9 cellular contexts compared by ENCODE assay signal in genomic region chr15:92908369-92909057, GRCh38. TPM values are rescaled to one million over a fixed set of nuclear protein-coding genes. Genes with fewer than 3 reads are reported as not detected.
DNase-seq lines count a peak whose midpoint lies in the region; ATAC-seq and TF ChIP-seq lines count a peak whose summit lies in the region.
"Had no signal": no experiment of that assay in that cellular context is flagged by ENCODE, and none has a peak within 500 bp of the region (broad histone marks: within the 10 kb centered on the region; RNA-seq: fewer than 3 reads in every experiment).

No MANE protein-coding gene starts in this region.

- H3K9me3 ChIP-seq in right lobe of liver (no peaks in the 10 kb centered on the region), thoracic aorta (no peaks in the 10 kb centered on the region)

- 26% methylated on average over 5 of the region's 8 CpGs for WGBS in right lobe of liver (ENCODE audit: insufficient coverage, low coverage, low lambda C conversion rate, missing lambda C conversion rate)

- POLR2A ChIA-PET in activated naive CD8-positive, alpha-beta T cell treated with anti-CD3 and anti-CD28 coated beads, Interleukin-2, amount 10 ng/mL, durations not matched to agents 7 days and 5 days (lab: Charles Lee) = interaction anchor here (1.1 to 11.5 kb wide), 8 partner anchors 7 to 98 kb away, joined by 3 to 711 read pairs (median 17); partner anchors contain the start of gene CHD2

- H3K4me1 Mint-ChIP-seq in activated CD8-positive, alpha-beta memory T cell treated with anti-CD3 and anti-CD28 coated beads, Interleukin-2, amount 10 ng/mL, durations not matched to agents 7 days and 5 days = peaks cover 81% of the 10 kb centered on the region
- H3K4me1 Mint-ChIP-seq in activated naive CD8-positive, alpha-beta T cell treated with anti-CD3 and anti-CD28 coated beads, Interleukin-2, amount 10 ng/mL, durations not matched to agents 7 days and 5 days = peaks cover 77% of the 10 kb centered on the region

- H3K27me3 ChIP-seq in right lobe of liver (no peaks in the 10 kb centered on the region), thoracic aorta (replicated peaks; ENCODE audit: insufficient read depth) (no peaks in the 10 kb centered on the region)

- no peaks in the 10 kb centered on the region for H3K27me3 Mint-ChIP-seq in activated CD8-positive, alpha-beta memory T cell treated with anti-CD3 and anti-CD28 coated beads, Interleukin-2, amount 10 ng/mL, durations not matched to agents 7 days and 5 days
- H3K27me3 Mint-ChIP-seq in activated naive CD8-positive, alpha-beta T cell treated with anti-CD3 and anti-CD28 coated beads, Interleukin-2, amount 10 ng/mL, durations not matched to agents 7 days and 5 days = no peaks in the 10 kb centered on the region

- H3K27ac ChIP-seq in right lobe of liver = peak overlapping the region; percentile 93 to 99 (median 98)
- H3K27ac ChIP-seq in thoracic aorta = peak overlapping the region; percentile 88 to 98

- H3K4me3 ChIP-seq in right lobe of liver (peak overlapping the region in 1 of 3 donors; percentile 27), thoracic aorta (peak overlapping the region; percentile 21)

- H3K4me1 ChIP-seq in right lobe of liver (peaks cover 0 to 77% (median 19%) of the 10 kb centered on the region in 4 donors), thoracic aorta (ENCODE audit: control insufficient read depth in 1 of 2, low read depth in 2 of 2) (peaks cover 67 to 87% of the 10 kb centered on the region in 2 donors)

- no peak for DNase-seq in activated CD8-positive, alpha-beta memory T cell treated with anti-CD3 and anti-CD28 coated beads, Interleukin-2, amount 10 ng/mL, durations not matched to agents 7 days and 5 days
- DNase-seq in activated CD8-positive, alpha-beta memory T cell treated with anti-CD3 and anti-CD28 coated beads, Interleukin-2, amount 50 U/mL, for 48 hours = no peak
- DNase-seq in activated naive CD8-positive, alpha-beta T cell treated with anti-CD3 and anti-CD28 coated beads, Interleukin-2, amount 10 ng/mL, durations not matched to agents 7 days and 5 days = no peak
- DNase-seq in right lobe of liver (no peak), thoracic aorta (ENCODE audit: low spot score) (no peak), DMS79 (lab: John Stamatoyannopoulos, UW) (no peak), NAMALWA (ENCODE audit: low spot score) (no peak)
- DNase-seq: NCI-H748 treated with DMSO at 0.1 percent for 48 hours had no signal

- CTCF ChIA-PET in activated CD8-positive, alpha-beta memory T cell treated with anti-CD3 and anti-CD28 coated beads, Interleukin-2, amount 10 ng/mL, durations not matched to agents 7 days and 5 days (lab: Charles Lee) = interaction anchor here (0.7 to 3.7 kb wide), 12 partner anchors 7 to 111 kb away, joined by 3 to 39 read pairs (median 6); partner anchors contain the start of gene CHD2

- no peak for ATAC-seq in activated CD8-positive, alpha-beta memory T cell treated with anti-CD3 and anti-CD28 coated beads, Interleukin-2, amount 10 ng/mL, durations not matched to agents 7 days and 5 days
- ATAC-seq in activated naive CD8-positive, alpha-beta T cell treated with anti-CD3 and anti-CD28 coated beads, Interleukin-2, amount 10 ng/mL, durations not matched to agents 7 days and 5 days (ENCODE audit: low read depth) = no peak
- ATAC-seq in right lobe of liver (peak; percentile 9 to 49 (median 38)), thoracic aorta (ENCODE audit: insufficient number of reproducible peaks, low FRiP score, low read depth) (no peak), HG02759 (IDR thresholded peaks at IDR 0.05; ENCODE audit: unreplicated experiment) (no peak)

- H3K36me3 ChIP-seq in right lobe of liver (no peaks in the 10 kb centered on the region), thoracic aorta (no peaks in the 10 kb centered on the region)

- TF ChIP-seq CTCF in right lobe of liver (IDR thresholded peaks at IDR 0.05) (no peak), thoracic aorta (IDR thresholded peaks at IDR 0.05) (no peak)

- H3K36me3 Mint-ChIP-seq in activated CD8-positive, alpha-beta memory T cell treated with anti-CD3 and anti-CD28 coated beads, Interleukin-2, amount 10 ng/mL, durations not matched to agents 7 days and 5 days = peaks cover 58% of the 10 kb centered on the region
- H3K36me3 Mint-ChIP-seq in activated naive CD8-positive, alpha-beta T cell treated with anti-CD3 and anti-CD28 coated beads, Interleukin-2, amount 10 ng/mL, durations not matched to agents 7 days and 5 days = peaks cover 47% of the 10 kb centered on the region

- peak overlapping the region; percentile 79 for H3K4me3 Mint-ChIP-seq in activated CD8-positive, alpha-beta memory T cell treated with anti-CD3 and anti-CD28 coated beads, Interleukin-2, amount 10 ng/mL, durations not matched to agents 7 days and 5 days
- H3K4me3 Mint-ChIP-seq in activated naive CD8-positive, alpha-beta T cell treated with anti-CD3 and anti-CD28 coated beads, Interleukin-2, amount 10 ng/mL, durations not matched to agents 7 days and 5 days = peak overlapping the region; percentile 99

- no peaks in the 10 kb centered on the region for H3K9me3 Mint-ChIP-seq in activated CD8-positive, alpha-beta memory T cell treated with anti-CD3 and anti-CD28 coated beads, Interleukin-2, amount 10 ng/mL, durations not matched to agents 7 days and 5 days (ENCODE audit: low read depth)
- no peaks in the 10 kb centered on the region for H3K9me3 Mint-ChIP-seq in activated naive CD8-positive, alpha-beta T cell treated with anti-CD3 and anti-CD28 coated beads, Interleukin-2, amount 10 ng/mL, durations not matched to agents 7 days and 5 days

- intact Hi-C loops in right lobe of liver (cut with DNase I) = no loop called here

- H3K27ac Mint-ChIP-seq in activated CD8-positive, alpha-beta memory T cell treated with anti-CD3 and anti-CD28 coated beads, Interleukin-2, amount 10 ng/mL, durations not matched to agents 7 days and 5 days = peak overlapping the region; percentile 99
- H3K27ac Mint-ChIP-seq in activated naive CD8-positive, alpha-beta T cell treated with anti-CD3 and anti-CD28 coated beads, Interleukin-2, amount 10 ng/mL, durations not matched to agents 7 days and 5 days = peak overlapping the region; percentile 100

- no peak for TF ChIP-seq POLR2A in right lobe of liver (IDR thresholded peaks at IDR 0.05)

RNA-seq across cellular contexts. Expression of gene CHD2, which starts 8.4 kb away (rescaled TPM):
- total RNA-seq in activated CD8-positive, alpha-beta memory T cell treated with anti-CD3 and anti-CD28 coated beads, Interleukin-2, amount 10 ng/mL, durations not matched to agents 7 days and 5 days = 100 to 1,000 TPM; 121 to 151 TPM
- 100 to 1,000 TPM; 218 to 236 TPM for total RNA-seq in activated naive CD8-positive, alpha-beta T cell treated with anti-CD3 and anti-CD28 coated beads, Interleukin-2, amount 10 ng/mL, durations not matched to agents 7 days and 5 days
- total RNA-seq in right lobe of liver (10 to 100 TPM; 41.4 to 65.0 (median 56.6) TPM), thoracic aorta (100 to 1,000 TPM; 143 to 148 TPM)

Comparison
In these comparisons a context has a peak if more than half of its experiments do, and no peak if none do; other contexts are left out.
1. ATAC-seq: peak in right lobe of liver (4 of 4); none in activated CD8-positive, alpha-beta memory T cell treated with anti-CD3 and anti-CD28 coated beads, Interleukin-2, amount 10 ng/mL, durations not matched to agents 7 days and 5 days (single experiment), activated naive CD8-positive, alpha-beta T cell treated with anti-CD3 and anti-CD28 coated beads, Interleukin-2, amount 10 ng/mL, durations not matched to agents 7 days and 5 days (single experiment), thoracic aorta (single experiment) and HG02759 (single experiment).